ENCODE assay signal across 1 cellular context in the genomic region with DNA sequence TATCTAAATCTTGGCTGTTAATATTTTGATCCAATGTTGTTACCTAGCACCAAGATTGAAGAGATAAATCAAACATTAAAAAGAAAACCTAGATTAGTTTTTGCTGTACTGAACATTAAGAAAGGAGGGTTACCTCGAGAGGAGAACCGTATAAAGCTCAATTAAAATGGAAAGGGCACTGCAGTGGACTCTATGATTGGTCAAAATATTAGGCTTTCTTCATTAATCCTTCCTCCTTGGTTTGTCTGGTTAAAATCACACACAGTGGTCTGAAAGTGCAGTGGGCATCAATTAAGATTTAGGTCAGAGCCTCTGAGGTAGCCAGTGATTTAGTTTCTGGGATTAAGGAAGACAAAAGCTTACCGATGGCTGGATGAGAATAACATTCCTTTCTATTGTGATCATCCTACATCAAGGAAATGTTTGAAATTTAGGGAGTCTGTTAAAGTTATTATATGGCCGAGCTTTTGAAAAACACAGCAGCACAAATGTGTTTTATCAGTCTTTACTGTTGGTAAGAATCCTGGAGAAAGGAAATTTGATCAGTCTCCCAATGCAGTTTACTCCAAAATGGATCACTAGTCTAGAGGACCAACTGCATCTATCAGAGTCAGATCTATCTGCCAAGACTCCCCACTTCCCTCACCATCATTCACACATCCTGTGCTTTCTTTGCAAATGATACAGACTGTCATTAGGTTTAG.
A peak's percentile ranks its signal among the peaks of the same experiment; 100 is the strongest.
TF ChIP-seq lines count a peak whose summit lies in the region.

No MANE protein-coding gene starts in this region.

TF ChIP-seq in HepG2, 621 proteins besides CTCF, POLR2A, EP300 and RAD21 (continued from another document):
- TF ChIP-seq, protein P1, sequence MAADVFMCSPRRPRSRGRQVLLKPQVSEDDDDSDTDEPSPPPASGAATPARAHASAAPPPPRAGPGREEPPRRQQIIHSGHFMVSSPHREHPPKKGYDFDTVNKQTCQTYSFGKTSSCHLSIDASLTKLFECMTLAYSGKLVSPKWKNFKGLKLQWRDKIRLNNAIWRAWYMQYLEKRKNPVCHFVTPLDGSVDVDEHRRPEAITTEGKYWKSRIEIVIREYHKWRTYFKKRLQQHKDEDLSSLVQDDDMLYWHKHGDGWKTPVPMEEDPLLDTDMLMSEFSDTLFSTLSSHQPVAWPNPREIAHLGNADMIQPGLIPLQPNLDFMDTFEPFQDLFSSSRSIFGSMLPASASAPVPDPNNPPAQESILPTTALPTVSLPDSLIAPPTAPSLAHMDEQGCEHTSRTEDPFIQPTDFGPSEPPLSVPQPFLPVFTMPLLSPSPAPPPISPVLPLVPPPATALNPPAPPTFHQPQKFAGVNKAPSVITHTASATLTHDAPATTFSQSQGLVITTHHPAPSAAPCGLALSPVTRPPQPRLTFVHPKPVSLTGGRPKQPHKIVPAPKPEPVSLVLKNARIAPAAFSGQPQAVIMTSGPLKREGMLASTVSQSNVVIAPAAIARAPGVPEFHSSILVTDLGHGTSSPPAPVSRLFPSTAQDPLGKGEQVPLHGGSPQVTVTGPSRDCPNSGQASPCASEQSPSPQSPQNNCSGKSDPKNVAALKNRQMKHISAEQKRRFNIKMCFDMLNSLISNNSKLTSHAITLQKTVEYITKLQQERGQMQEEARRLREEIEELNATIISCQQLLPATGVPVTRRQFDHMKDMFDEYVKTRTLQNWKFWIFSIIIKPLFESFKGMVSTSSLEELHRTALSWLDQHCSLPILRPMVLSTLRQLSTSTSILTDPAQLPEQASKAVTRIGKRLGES (CRISPR knock-in tag; IDR thresholded peaks at IDR 0.05; ENCODE audit: borderline replicate concordance): 0 out of 2 replicates have a peak, but pooled peaks have one; percentile 33
- TF ChIP-seq ZMYM2 (CRISPR knock-in tag; IDR thresholded peaks at IDR 0.05): peak; percentile 37; the same call in 1 of the 2 replicates
- TF ChIP-seq, protein P2, sequence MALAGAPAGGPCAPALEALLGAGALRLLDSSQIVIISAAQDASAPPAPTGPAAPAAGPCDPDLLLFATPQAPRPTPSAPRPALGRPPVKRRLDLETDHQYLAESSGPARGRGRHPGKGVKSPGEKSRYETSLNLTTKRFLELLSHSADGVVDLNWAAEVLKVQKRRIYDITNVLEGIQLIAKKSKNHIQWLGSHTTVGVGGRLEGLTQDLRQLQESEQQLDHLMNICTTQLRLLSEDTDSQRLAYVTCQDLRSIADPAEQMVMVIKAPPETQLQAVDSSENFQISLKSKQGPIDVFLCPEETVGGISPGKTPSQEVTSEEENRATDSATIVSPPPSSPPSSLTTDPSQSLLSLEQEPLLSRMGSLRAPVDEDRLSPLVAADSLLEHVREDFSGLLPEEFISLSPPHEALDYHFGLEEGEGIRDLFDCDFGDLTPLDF (CRISPR knock-in tag; IDR thresholded peaks at IDR 0.05): 0 out of 2 replicates have a peak, but pooled peaks have one; percentile 36
- TF ChIP-seq GLI4 (CRISPR knock-in tag; IDR thresholded peaks at IDR 0.05; ENCODE audit: borderline replicate concordance): 0 out of 2 replicates have a peak, but pooled peaks have one; percentile 5
- TF ChIP-seq ZNF674 (CRISPR knock-in tag; IDR thresholded peaks at IDR 0.05; ENCODE audit: low read depth): peak; percentile 27; the same call in 1 of the 2 replicates
- 0 out of 2 replicates have a peak, but pooled peaks have one; percentile 7 for TF ChIP-seq ZFP82 (CRISPR knock-in tag; IDR thresholded peaks at IDR 0.05; ENCODE audit: borderline replicate concordance)
- 0 out of 2 replicates have a peak, but pooled peaks have one; percentile 79 for TF ChIP-seq THYN1 (CRISPR knock-in tag; IDR thresholded peaks at IDR 0.05; ENCODE audit: borderline replicate concordance, low read depth)
- peak; percentile 17; the same call in 1 of the 2 replicates for TF ChIP-seq KLF15 (CRISPR knock-in tag; IDR thresholded peaks at IDR 0.05; ENCODE audit: borderline replicate concordance)
- TF ChIP-seq, protein P3, sequence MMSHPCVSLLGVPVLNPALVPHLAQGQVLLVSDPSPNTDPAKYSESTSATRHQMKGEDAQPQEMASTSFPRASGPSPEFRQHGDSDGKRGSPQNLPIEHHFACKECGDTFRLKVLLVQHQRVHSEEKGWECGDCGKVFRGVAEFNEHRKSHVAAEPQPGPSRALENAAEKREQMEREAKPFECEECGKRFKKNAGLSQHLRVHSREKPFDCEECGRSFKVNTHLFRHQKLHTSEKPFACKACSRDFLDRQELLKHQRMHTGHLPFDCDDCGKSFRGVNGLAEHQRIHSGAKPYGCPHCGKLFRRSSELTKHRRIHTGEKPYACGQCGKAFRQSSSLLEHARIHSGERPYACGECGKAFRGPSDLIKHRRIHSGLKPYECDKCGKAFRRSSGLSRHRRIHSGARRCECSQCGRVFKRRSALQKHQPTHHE (CRISPR knock-in tag; IDR thresholded peaks at IDR 0.05; ENCODE audit: borderline replicate concordance): 0 out of 2 replicates have a peak, but pooled peaks have one; percentile 5
- no peak for TF ChIP-seq RFX1 (IDR thresholded peaks at IDR 0.05)
- TF ChIP-seq ZNF263 (CRISPR knock-in tag; IDR thresholded peaks at IDR 0.05): no peak
- TF ChIP-seq KLF12 (CRISPR knock-in tag; IDR thresholded peaks at IDR 0.05; ENCODE audit: borderline replicate concordance): 0 out of 2 replicates have a peak, but pooled peaks have one; percentile 37
- TF ChIP-seq, protein P4, sequence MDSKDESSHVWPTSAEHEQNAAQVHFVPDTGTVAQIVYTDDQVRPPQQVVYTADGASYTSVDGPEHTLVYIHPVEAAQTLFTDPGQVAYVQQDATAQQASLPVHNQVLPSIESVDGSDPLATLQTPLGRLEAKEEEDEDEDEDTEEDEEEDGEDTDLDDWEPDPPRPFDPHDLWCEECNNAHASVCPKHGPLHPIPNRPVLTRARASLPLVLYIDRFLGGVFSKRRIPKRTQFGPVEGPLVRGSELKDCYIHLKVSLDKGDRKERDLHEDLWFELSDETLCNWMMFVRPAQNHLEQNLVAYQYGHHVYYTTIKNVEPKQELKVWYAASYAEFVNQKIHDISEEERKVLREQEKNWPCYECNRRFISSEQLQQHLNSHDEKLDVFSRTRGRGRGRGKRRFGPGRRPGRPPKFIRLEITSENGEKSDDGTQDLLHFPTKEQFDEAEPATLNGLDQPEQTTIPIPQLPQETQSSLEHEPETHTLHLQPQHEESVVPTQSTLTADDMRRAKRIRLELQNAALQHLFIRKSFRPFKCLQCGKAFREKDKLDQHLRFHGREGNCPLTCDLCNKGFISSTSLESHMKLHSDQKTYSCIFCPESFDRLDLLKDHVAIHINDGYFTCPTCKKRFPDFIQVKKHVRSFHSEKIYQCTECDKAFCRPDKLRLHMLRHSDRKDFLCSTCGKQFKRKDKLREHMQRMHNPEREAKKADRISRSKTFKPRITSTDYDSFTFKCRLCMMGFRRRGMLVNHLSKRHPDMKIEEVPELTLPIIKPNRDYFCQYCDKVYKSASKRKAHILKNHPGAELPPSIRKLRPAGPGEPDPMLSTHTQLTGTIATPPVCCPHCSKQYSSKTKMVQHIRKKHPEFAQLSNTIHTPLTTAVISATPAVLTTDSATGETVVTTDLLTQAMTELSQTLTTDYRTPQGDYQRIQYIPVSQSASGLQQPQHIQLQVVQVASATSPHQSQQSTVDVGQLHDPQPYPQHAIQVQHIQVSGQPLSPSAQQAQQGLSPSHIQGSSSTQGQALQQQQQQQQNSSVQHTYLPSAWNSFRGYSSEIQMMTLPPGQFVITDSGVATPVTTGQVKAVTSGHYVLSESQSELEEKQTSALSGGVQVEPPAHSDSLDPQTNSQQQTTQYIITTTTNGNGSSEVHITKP (CRISPR knock-in tag; IDR thresholded peaks at IDR 0.05; ENCODE audit: low read depth): no peak
- TF ChIP-seq CREB1 (IDR thresholded peaks at IDR 0.05): no peak
- peak; percentile 44; the same call in 1 of the 2 replicates for TF ChIP-seq CREB1 (CRISPR knock-in tag; IDR thresholded peaks at IDR 0.05)
- peak; percentile 20; the same call in 1 of the 2 replicates for TF ChIP-seq SSRP1 (CRISPR knock-in tag; IDR thresholded peaks at IDR 0.05)
- TF ChIP-seq ZNF577 (CRISPR knock-in tag; IDR thresholded peaks at IDR 0.05; ENCODE audit: borderline replicate concordance, low read depth): no peak
- no peak for TF ChIP-seq TCF12 (IDR thresholded peaks at IDR 0.05)
- peak; percentile 69; the same call in 1 of the 2 replicates for TF ChIP-seq TCF12 (CRISPR knock-in tag; IDR thresholded peaks at IDR 0.05)
- TF ChIP-seq ZNF333 (CRISPR knock-in tag; IDR thresholded peaks at IDR 0.05; ENCODE audit: borderline replicate concordance): 0 out of 2 replicates have a peak, but pooled peaks have one; percentile 42
- TF ChIP-seq POLR2AphosphoS5 (IDR thresholded peaks at IDR 0.05; ENCODE audit: low read depth, low read length): peak; percentile 79; the same call in 1 of the 2 replicates
- TF ChIP-seq RBFOX2 (IDR thresholded peaks at IDR 0.05; ENCODE audit: low read depth, low read length): peak; percentile 81
- 0 out of 2 replicates have a peak, but pooled peaks have one; percentile 3 for TF ChIP-seq NR2C2 (CRISPR knock-in tag; IDR thresholded peaks at IDR 0.05; ENCODE audit: borderline replicate concordance)
- peak; percentile 1; the same call in 1 of the 2 replicates for TF ChIP-seq ZNF3 (CRISPR knock-in tag; IDR thresholded peaks at IDR 0.05)
- 0 out of 2 replicates have a peak, but pooled peaks have one; percentile 49 for TF ChIP-seq CC2D1A (CRISPR knock-in tag; IDR thresholded peaks at IDR 0.05)
- TF ChIP-seq HOXA5 (CRISPR knock-in tag; IDR thresholded peaks at IDR 0.05): peak; percentile 61; the same call in 1 of the 2 replicates
- peak; percentile 62; the same call in 1 of the 2 replicates for TF ChIP-seq BRCA1 (CRISPR knock-in tag; IDR thresholded peaks at IDR 0.05)
- TF ChIP-seq ZNF354B (CRISPR knock-in tag; IDR thresholded peaks at IDR 0.05): peak; percentile 59; the same call in 1 of the 2 replicates
- no peak for TF ChIP-seq HNRNPL (IDR thresholded peaks at IDR 0.05; ENCODE audit: low read depth, low read length)
- TF ChIP-seq ZSCAN20 (CRISPR knock-in tag; IDR thresholded peaks at IDR 0.05; ENCODE audit: borderline replicate concordance): 0 out of 2 replicates have a peak, but pooled peaks have one; percentile 52
- no peak for TF ChIP-seq ZC3H4 (CRISPR knock-in tag; IDR thresholded peaks at IDR 0.05; ENCODE audit: borderline replicate concordance)
- TF ChIP-seq, protein P5, sequence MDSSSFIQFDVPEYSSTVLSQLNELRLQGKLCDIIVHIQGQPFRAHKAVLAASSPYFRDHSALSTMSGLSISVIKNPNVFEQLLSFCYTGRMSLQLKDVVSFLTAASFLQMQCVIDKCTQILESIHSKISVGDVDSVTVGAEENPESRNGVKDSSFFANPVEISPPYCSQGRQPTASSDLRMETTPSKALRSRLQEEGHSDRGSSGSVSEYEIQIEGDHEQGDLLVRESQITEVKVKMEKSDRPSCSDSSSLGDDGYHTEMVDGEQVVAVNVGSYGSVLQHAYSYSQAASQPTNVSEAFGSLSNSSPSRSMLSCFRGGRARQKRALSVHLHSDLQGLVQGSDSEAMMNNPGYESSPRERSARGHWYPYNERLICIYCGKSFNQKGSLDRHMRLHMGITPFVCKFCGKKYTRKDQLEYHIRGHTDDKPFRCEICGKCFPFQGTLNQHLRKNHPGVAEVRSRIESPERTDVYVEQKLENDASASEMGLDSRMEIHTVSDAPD (CRISPR knock-in tag; IDR thresholded peaks at IDR 0.05): peak; percentile 30; the same call in 1 of the 2 replicates
- TF ChIP-seq SMYD3 (CRISPR knock-in tag; IDR thresholded peaks at IDR 0.05): 0 out of 2 replicates have a peak, but pooled peaks have one; percentile 19
- TF ChIP-seq, protein P6, sequence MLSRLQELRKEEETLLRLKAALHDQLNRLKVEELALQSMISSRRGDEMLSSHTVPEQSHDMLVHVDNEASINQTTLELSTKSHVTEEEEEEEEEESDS (CRISPR knock-in tag; IDR thresholded peaks at IDR 0.05; ENCODE audit: borderline replicate concordance): peak; percentile 57; the same call in 1 of the 2 replicates
- TF ChIP-seq, protein P7, sequence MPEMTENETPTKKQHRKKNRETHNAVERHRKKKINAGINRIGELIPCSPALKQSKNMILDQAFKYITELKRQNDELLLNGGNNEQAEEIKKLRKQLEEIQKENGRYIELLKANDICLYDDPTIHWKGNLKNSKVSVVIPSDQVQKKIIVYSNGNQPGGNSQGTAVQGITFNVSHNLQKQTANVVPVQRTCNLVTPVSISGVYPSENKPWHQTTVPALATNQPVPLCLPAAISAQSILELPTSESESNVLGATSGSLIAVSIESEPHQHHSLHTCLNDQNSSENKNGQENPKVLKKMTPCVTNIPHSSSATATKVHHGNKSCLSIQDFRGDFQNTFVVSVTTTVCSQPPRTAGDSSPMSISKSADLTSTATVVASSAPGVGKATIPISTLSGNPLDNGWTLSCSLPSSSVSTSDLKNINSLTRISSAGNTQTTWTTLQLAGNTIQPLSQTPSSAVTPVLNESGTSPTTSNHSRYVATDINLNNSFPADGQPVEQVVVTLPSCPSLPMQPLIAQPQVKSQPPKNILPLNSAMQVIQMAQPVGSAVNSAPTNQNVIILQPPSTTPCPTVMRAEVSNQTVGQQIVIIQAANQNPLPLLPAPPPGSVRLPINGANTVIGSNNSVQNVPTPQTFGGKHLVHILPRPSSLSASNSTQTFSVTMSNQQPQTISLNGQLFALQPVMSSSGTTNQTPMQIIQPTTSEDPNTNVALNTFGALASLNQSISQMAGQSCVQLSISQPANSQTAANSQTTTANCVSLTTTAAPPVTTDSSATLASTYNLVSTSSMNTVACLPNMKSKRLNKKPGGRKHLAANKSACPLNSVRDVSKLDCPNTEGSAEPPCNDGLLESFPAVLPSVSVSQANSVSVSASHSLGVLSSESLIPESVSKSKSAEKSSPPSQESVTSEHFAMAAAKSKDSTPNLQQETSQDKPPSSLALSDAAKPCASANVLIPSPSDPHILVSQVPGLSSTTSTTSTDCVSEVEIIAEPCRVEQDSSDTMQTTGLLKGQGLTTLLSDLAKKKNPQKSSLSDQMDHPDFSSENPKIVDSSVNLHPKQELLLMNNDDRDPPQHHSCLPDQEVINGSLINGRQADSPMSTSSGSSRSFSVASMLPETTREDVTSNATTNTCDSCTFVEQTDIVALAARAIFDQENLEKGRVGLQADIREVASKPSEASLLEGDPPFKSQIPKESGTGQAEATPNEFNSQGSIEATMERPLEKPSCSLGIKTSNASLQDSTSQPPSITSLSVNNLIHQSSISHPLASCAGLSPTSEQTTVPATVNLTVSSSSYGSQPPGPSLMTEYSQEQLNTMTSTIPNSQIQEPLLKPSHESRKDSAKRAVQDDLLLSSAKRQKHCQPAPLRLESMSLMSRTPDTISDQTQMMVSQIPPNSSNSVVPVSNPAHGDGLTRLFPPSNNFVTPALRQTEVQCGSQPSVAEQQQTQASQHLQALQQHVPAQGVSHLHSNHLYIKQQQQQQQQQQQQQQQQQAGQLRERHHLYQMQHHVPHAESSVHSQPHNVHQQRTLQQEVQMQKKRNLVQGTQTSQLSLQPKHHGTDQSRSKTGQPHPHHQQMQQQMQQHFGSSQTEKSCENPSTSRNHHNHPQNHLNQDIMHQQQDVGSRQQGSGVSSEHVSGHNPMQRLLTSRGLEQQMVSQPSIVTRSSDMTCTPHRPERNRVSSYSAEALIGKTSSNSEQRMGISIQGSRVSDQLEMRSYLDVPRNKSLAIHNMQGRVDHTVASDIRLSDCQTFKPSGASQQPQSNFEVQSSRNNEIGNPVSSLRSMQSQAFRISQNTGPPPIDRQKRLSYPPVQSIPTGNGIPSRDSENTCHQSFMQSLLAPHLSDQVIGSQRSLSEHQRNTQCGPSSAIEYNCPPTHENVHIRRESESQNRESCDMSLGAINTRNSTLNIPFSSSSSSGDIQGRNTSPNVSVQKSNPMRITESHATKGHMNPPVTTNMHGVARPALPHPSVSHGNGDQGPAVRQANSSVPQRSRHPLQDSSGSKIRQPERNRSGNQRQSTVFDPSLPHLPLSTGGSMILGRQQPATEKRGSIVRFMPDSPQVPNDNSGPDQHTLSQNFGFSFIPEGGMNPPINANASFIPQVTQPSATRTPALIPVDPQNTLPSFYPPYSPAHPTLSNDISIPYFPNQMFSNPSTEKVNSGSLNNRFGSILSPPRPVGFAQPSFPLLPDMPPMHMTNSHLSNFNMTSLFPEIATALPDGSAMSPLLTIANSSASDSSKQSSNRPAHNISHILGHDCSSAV (CRISPR knock-in tag; IDR thresholded peaks at IDR 0.05; ENCODE audit: borderline replicate concordance): no peak
- TF ChIP-seq ZNF557 (CRISPR knock-in tag; IDR thresholded peaks at IDR 0.05): 0 out of 2 replicates have a peak, but pooled peaks have one; percentile 52
